In the genomic region with DNA sequence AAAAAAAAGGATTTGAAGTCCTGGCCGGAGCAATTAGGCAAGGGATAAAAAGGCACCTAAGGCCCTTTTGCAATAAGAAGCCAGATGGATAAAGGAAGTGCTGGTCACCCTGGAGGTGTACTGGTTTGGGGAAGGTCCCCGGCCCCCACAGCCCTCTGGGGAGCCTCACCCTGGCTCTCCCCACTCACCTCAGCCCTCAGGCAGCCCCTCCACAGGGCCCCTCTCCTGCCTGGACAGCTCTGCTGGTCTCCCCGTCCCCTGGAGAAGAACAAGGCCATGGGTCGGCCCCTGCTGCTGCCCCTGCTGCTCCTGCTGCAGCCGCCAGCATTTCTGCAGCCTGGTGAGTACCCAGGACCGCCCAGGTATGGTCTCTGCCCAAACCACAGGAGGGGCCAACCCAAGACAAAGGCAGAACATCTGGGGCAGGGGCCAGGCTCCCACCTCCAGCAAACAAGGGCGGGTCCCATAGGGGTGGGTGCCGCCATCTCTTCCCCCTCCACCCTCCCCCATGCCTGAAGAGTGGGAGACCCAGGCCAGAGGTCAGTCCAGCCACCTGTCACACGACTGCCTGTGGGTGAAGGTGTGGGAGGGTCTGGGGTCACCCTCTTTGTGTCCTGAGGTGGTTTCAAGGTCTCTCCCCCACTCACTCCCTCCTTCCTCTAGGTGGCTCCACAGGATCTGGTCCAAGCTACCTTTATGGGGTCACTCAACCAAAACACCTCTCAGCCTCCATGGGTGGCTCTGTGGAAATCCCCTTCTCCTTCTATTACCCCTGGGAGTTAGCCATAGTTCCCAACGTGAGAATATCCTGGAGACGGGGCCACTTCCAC, we compare ENCODE assay signal across 1 cellular context.
A peak's percentile ranks its signal among the peaks of the same experiment; 100 is the strongest.
TF ChIP-seq lines count a peak whose summit lies in the region.

A gene (plus strand): TSS at position 91 of the 830 bp plus-strand sequence. CDS start 186 bp downstream, at position 277.

TF ChIP-seq in GM12878, 131 proteins besides CTCF, POLR2A, EP300 and RAD21 (continued from another document and continues in another):
- TF ChIP-seq, protein P1, sequence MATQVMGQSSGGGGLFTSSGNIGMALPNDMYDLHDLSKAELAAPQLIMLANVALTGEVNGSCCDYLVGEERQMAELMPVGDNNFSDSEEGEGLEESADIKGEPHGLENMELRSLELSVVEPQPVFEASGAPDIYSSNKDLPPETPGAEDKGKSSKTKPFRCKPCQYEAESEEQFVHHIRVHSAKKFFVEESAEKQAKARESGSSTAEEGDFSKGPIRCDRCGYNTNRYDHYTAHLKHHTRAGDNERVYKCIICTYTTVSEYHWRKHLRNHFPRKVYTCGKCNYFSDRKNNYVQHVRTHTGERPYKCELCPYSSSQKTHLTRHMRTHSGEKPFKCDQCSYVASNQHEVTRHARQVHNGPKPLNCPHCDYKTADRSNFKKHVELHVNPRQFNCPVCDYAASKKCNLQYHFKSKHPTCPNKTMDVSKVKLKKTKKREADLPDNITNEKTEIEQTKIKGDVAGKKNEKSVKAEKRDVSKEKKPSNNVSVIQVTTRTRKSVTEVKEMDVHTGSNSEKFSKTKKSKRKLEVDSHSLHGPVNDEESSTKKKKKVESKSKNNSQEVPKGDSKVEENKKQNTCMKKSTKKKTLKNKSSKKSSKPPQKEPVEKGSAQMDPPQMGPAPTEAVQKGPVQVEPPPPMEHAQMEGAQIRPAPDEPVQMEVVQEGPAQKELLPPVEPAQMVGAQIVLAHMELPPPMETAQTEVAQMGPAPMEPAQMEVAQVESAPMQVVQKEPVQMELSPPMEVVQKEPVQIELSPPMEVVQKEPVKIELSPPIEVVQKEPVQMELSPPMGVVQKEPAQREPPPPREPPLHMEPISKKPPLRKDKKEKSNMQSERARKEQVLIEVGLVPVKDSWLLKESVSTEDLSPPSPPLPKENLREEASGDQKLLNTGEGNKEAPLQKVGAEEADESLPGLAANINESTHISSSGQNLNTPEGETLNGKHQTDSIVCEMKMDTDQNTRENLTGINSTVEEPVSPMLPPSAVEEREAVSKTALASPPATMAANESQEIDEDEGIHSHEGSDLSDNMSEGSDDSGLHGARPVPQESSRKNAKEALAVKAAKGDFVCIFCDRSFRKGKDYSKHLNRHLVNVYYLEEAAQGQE (IDR thresholded peaks at IDR 0.05; ENCODE audit: low read depth, low read length) = no peak
- no peak for TF ChIP-seq CREB1 (IDR thresholded peaks at IDR 0.05; ENCODE audit: low read depth)
- no peak for TF ChIP-seq GABPA (IDR thresholded peaks at IDR 0.05; ENCODE audit: low read depth)
- no peak for TF ChIP-seq HDGF (IDR thresholded peaks at IDR 0.05)
- TF ChIP-seq GATAD2B (conservative IDR thresholded peaks at IDR 0.05; ENCODE audit: low read depth) = 0 out of 2 replicates have a peak, but pooled peaks have one; percentile 58
- TF ChIP-seq CBX5 (IDR thresholded peaks at IDR 0.05; ENCODE audit: low read depth) = no peak
- TF ChIP-seq TAF1 (IDR thresholded peaks at IDR 0.05; ENCODE audit: borderline replicate concordance, low read depth, low read length) = no peak
- TF ChIP-seq RBBP5 (conservative IDR thresholded peaks at IDR 0.05) = no peak
- TF ChIP-seq, protein P2, sequence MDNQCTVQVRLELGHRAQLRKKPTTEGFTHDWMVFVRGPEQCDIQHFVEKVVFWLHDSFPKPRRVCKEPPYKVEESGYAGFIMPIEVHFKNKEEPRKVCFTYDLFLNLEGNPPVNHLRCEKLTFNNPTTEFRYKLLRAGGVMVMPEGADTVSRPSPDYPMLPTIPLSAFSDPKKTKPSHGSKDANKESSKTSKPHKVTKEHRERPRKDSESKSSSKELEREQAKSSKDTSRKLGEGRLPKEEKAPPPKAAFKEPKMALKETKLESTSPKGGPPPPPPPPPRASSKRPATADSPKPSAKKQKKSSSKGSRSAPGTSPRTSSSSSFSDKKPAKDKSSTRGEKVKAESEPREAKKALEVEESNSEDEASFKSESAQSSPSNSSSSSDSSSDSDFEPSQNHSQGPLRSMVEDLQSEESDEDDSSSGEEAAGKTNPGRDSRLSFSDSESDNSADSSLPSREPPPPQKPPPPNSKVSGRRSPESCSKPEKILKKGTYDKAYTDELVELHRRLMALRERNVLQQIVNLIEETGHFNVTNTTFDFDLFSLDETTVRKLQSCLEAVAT (IDR thresholded peaks at IDR 0.05) = no peak
- TF ChIP-seq, protein P3, sequence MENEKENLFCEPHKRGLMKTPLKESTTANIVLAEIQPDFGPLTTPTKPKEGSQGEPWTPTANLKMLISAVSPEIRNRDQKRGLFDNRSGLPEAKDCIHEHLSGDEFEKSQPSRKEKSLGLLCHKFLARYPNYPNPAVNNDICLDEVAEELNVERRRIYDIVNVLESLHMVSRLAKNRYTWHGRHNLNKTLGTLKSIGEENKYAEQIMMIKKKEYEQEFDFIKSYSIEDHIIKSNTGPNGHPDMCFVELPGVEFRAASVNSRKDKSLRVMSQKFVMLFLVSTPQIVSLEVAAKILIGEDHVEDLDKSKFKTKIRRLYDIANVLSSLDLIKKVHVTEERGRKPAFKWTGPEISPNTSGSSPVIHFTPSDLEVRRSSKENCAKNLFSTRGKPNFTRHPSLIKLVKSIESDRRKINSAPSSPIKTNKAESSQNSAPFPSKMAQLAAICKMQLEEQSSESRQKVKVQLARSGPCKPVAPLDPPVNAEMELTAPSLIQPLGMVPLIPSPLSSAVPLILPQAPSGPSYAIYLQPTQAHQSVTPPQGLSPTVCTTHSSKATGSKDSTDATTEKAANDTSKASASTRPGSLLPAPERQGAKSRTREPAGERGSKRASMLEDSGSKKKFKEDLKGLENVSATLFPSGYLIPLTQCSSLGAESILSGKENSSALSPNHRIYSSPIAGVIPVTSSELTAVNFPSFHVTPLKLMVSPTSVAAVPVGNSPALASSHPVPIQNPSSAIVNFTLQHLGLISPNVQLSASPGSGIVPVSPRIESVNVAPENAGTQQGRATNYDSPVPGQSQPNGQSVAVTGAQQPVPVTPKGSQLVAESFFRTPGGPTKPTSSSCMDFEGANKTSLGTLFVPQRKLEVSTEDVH (IDR thresholded peaks at IDR 0.05; ENCODE audit: low read depth, partially characterized antibody) = no peak
- no peak for TF ChIP-seq ZNF207 (IDR thresholded peaks at IDR 0.05; ENCODE audit: borderline replicate concordance)
- no peak for TF ChIP-seq CHD4 (IDR thresholded peaks at IDR 0.05)
- TF ChIP-seq, protein P4, sequence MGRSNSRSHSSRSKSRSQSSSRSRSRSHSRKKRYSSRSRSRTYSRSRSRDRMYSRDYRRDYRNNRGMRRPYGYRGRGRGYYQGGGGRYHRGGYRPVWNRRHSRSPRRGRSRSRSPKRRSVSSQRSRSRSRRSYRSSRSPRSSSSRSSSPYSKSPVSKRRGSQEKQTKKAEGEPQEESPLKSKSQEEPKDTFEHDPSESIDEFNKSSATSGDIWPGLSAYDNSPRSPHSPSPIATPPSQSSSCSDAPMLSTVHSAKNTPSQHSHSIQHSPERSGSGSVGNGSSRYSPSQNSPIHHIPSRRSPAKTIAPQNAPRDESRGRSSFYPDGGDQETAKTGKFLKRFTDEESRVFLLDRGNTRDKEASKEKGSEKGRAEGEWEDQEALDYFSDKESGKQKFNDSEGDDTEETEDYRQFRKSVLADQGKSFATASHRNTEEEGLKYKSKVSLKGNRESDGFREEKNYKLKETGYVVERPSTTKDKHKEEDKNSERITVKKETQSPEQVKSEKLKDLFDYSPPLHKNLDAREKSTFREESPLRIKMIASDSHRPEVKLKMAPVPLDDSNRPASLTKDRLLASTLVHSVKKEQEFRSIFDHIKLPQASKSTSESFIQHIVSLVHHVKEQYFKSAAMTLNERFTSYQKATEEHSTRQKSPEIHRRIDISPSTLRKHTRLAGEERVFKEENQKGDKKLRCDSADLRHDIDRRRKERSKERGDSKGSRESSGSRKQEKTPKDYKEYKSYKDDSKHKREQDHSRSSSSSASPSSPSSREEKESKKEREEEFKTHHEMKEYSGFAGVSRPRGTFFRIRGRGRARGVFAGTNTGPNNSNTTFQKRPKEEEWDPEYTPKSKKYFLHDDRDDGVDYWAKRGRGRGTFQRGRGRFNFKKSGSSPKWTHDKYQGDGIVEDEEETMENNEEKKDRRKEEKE (IDR thresholded peaks at IDR 0.05) = no peak
- TF ChIP-seq RAD51 (IDR thresholded peaks at IDR 0.05) = no peak
- no peak for TF ChIP-seq ZSCAN29 (IDR thresholded peaks at IDR 0.05)
- TF ChIP-seq MYB (IDR thresholded peaks at IDR 0.05; ENCODE audit: borderline replicate concordance, low read depth, low read length) = no peak
- TF ChIP-seq NRF1 (conservative IDR thresholded peaks at IDR 0.05; ENCODE audit: low read depth, low read length) = no peak
- no peak for TF ChIP-seq NR2C2 (IDR thresholded peaks at IDR 0.05; ENCODE audit: borderline replicate concordance, control insufficient read depth, insufficient read length, low read depth)
- no peak for TF ChIP-seq FOS (IDR thresholded peaks at IDR 0.05; ENCODE audit: borderline replicate concordance, extremely low read depth, insufficient read length)
- TF ChIP-seq, protein P5, sequence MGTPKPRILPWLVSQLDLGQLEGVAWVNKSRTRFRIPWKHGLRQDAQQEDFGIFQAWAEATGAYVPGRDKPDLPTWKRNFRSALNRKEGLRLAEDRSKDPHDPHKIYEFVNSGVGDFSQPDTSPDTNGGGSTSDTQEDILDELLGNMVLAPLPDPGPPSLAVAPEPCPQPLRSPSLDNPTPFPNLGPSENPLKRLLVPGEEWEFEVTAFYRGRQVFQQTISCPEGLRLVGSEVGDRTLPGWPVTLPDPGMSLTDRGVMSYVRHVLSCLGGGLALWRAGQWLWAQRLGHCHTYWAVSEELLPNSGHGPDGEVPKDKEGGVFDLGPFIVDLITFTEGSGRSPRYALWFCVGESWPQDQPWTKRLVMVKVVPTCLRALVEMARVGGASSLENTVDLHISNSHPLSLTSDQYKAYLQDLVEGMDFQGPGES (IDR thresholded peaks at IDR 0.05) = no peak
- no peak for TF ChIP-seq SRF (IDR thresholded peaks at IDR 0.05; ENCODE audit: low read depth in 2 of 2, low read length in 2 of 2)
- TF ChIP-seq, protein P6, sequence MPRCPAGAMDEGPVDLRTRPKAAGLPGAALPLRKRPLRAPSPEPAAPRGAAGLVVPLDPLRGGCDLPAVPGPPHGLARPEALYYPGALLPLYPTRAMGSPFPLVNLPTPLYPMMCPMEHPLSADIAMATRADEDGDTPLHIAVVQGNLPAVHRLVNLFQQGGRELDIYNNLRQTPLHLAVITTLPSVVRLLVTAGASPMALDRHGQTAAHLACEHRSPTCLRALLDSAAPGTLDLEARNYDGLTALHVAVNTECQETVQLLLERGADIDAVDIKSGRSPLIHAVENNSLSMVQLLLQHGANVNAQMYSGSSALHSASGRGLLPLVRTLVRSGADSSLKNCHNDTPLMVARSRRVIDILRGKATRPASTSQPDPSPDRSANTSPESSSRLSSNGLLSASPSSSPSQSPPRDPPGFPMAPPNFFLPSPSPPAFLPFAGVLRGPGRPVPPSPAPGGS (IDR thresholded peaks at IDR 0.05; ENCODE audit: borderline replicate concordance, insufficient read depth, low read depth, low read length, poor library complexity, severe bottlenecking) = no peak
- no peak for TF ChIP-seq BCL11A (IDR thresholded peaks at IDR 0.05; ENCODE audit: low read depth, low read length)
- peak; percentile 46; the same call in 1 of the 2 replicates for TF ChIP-seq IKZF1 (conservative IDR thresholded peaks at IDR 0.05)
- TF ChIP-seq, protein P7, sequence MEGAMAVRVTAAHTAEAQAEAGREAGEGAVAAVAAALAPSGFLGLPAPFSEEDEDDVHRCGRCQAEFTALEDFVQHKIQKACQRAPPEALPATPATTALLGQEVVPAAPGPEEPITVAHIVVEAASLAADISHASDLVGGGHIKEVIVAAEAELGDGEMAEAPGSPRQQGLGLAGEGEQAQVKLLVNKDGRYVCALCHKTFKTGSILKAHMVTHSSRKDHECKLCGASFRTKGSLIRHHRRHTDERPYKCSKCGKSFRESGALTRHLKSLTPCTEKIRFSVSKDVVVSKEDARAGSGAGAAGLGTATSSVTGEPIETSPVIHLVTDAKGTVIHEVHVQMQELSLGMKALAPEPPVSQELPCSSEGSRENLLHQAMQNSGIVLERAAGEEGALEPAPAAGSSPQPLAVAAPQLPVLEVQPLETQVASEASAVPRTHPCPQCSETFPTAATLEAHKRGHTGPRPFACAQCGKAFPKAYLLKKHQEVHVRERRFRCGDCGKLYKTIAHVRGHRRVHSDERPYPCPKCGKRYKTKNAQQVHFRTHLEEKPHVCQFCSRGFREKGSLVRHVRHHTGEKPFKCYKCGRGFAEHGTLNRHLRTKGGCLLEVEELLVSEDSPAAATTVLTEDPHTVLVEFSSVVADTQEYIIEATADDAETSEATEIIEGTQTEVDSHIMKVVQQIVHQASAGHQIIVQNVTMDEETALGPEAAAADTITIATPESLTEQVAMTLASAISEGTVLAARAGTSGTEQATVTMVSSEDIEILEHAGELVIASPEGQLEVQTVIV (IDR thresholded peaks at IDR 0.05; ENCODE audit: borderline replicate concordance, partially characterized antibody) = no peak
- TF ChIP-seq SMAD5 (IDR thresholded peaks at IDR 0.05; ENCODE audit: low read depth) = no peak
- TF ChIP-seq PML (IDR thresholded peaks at IDR 0.05; ENCODE audit: low read length) = no peak
- TF ChIP-seq, protein P8, sequence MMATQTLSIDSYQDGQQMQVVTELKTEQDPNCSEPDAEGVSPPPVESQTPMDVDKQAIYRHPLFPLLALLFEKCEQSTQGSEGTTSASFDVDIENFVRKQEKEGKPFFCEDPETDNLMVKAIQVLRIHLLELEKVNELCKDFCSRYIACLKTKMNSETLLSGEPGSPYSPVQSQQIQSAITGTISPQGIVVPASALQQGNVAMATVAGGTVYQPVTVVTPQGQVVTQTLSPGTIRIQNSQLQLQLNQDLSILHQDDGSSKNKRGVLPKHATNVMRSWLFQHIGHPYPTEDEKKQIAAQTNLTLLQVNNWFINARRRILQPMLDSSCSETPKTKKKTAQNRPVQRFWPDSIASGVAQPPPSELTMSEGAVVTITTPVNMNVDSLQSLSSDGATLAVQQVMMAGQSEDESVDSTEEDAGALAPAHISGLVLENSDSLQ (IDR thresholded peaks at IDR 0.05) = no peak
- TF ChIP-seq SMC3 (IDR thresholded peaks at IDR 0.05; ENCODE audit: borderline replicate concordance, low read length) = peak; percentile 36; the same call in 1 of the 2 replicates
- TF ChIP-seq NR2F1 (conservative IDR thresholded peaks at IDR 0.05) = peak; percentile 61
- TF ChIP-seq, protein P9, sequence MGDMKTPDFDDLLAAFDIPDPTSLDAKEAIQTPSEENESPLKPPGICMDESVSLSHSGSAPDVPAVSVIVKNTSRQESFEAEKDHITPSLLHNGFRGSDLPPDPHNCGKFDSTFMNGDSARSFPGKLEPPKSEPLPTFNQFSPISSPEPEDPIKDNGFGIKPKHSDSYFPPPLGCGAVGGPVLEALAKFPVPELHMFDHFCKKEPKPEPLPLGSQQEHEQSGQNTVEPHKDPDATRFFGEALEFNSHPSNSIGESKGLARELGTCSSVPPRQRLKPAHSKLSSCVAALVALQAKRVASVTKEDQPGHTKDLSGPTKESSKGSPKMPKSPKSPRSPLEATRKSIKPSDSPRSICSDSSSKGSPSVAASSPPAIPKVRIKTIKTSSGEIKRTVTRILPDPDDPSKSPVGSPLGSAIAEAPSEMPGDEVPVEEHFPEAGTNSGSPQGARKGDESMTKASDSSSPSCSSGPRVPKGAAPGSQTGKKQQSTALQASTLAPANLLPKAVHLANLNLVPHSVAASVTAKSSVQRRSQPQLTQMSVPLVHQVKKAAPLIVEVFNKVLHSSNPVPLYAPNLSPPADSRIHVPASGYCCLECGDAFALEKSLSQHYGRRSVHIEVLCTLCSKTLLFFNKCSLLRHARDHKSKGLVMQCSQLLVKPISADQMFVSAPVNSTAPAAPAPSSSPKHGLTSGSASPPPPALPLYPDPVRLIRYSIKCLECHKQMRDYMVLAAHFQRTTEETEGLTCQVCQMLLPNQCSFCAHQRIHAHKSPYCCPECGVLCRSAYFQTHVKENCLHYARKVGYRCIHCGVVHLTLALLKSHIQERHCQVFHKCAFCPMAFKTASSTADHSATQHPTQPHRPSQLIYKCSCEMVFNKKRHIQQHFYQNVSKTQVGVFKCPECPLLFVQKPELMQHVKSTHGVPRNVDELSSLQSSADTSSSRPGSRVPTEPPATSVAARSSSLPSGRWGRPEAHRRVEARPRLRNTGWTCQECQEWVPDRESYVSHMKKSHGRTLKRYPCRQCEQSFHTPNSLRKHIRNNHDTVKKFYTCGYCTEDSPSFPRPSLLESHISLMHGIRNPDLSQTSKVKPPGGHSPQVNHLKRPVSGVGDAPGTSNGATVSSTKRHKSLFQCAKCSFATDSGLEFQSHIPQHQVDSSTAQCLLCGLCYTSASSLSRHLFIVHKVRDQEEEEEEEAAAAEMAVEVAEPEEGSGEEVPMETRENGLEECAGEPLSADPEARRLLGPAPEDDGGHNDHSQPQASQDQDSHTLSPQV (IDR thresholded peaks at IDR 0.05) = no peak
